In genomic region chr6:80543598-80544181, GRCh38 we compare ENCODE assay signal across 13 cellular contexts.
DNase-seq lines count a peak whose midpoint lies in the region; ATAC-seq, FAIRE-seq and TF ChIP-seq lines count a peak whose summit lies in the region.
"Had no signal": no experiment of that assay in that cellular context is flagged by ENCODE, and none has a peak within 500 bp of the region (broad histone marks: within the 10 kb centered on the region; RNA-seq: fewer than 3 reads in every experiment).

No MANE protein-coding gene starts in this region.

- H3K79me2 ChIP-seq in fibroblast of lung (ENCODE audit: control insufficient read depth, insufficient read depth, low read length): no peaks in the 10 kb centered on the region

- no peaks in the 10 kb centered on the region for H3K9me3 ChIP-seq in HEK293 (ENCODE audit: control insufficient read depth, insufficient read depth, low read depth, low read length)
- no peaks in the 10 kb centered on the region for H3K9me3 ChIP-seq in fibroblast of lung (ENCODE audit: control insufficient read depth, insufficient read depth, low read depth, low read length)
- no peaks in the 10 kb centered on the region for H3K9me3 ChIP-seq in skeletal muscle satellite cell (replicated peaks; ENCODE audit: low read length)
- H3K9me3 ChIP-seq: HAP-1 had no signal

- no peak overlapping the region for H3K4me3 ChIP-seq in HEK293 (ENCODE audit: low read depth, low read length)
- no peak overlapping the region for H3K4me3 ChIP-seq in fibroblast of lung (replicated peaks in 1 of 4; ENCODE audit: control extremely low read depth in 1 of 4, insufficient read depth in 1 of 4, low read depth in 3 of 4, low read length in 4 of 4)
- H3K4me3 ChIP-seq in skeletal muscle satellite cell (ENCODE audit: low read length): peak overlapping the region; percentile 1
- H3K4me3 ChIP-seq: HAP-1 had no signal

- no peak overlapping the region for H2AFZ ChIP-seq in fibroblast of lung (ENCODE audit: low read length)

- H3K27ac ChIP-seq in HEK293 (ENCODE audit: extremely low read depth, low read depth, low read length): no peak overlapping the region
- H3K27ac ChIP-seq in fibroblast of lung (ENCODE audit: insufficient read depth, low read length): no peak overlapping the region

- H3K9ac ChIP-seq in fibroblast of lung (ENCODE audit: insufficient read depth, low read length) (no peak overlapping the region), skeletal muscle satellite cell (ENCODE audit: low read depth, low read length) (peak overlapping the region; percentile 62)

- POLR2A ChIA-PET in HEK293 (lab: Yijun Ruan, JAX): no interaction called here

- peak; percentile 87 for DNase-seq in RCC 7860 (ENCODE audit: low spot score)
- DNase-seq in fibroblast of lung (ENCODE audit: low read depth in 2 of 2): peak; percentile 39 to 93
- no peak for DNase-seq in ureter (ENCODE audit: low spot score)
- no peak for DNase-seq in midbrain (lab: John Stamatoyannopoulos, UW)
- DNase-seq: activated CD8-positive, alpha-beta memory T cell treated with anti-CD3 and anti-CD28 coated beads, Interleukin-2, amount 50 U/mL, for 48 hours; DND-41; natural killer cell; NCI-H2227 treated with DMSO at 0.1 percent for 48 hours; stimulated activated CD4-positive, alpha-beta T cell treated with anti-CD3 and anti-CD28 coated beads, Interleukin-4, amount 100 ng/mL, for 24 hours had no signal

- no peaks in the 10 kb centered on the region for H3K4me1 ChIP-seq in HEK293 (ENCODE audit: control insufficient read depth, insufficient read depth, low read length)
- peaks cover 8% of the 10 kb centered on the region for H3K4me1 ChIP-seq in fibroblast of lung (ENCODE audit: control insufficient read depth, extremely low read depth, insufficient read depth, low read length)
- peaks cover 89% of the 10 kb centered on the region for H3K4me1 ChIP-seq in skeletal muscle satellite cell (ENCODE audit: control insufficient read depth, insufficient read depth, low read length)
- H3K4me1 ChIP-seq: HAP-1 had no signal

- no peaks in the 10 kb centered on the region for H4K20me1 ChIP-seq in fibroblast of lung (ENCODE audit: control insufficient read depth, extremely low read depth, insufficient read depth, low read length)

- H3K36me3 ChIP-seq in HEK293 (ENCODE audit: control insufficient read depth in 2 of 2, insufficient read depth in 1 of 2, low read length in 2 of 2) (no peaks in the 10 kb centered on the region), fibroblast of lung (ENCODE audit: control insufficient read depth, insufficient read depth, low read length) (no peaks in the 10 kb centered on the region), skeletal muscle satellite cell (ENCODE audit: insufficient read depth, low read length) (no peaks in the 10 kb centered on the region)
- H3K36me3 ChIP-seq: HAP-1 had no signal

- FAIRE-seq in RCC 7860 (lab: Jason Lieb, UNC): peak; percentile 83

- CTCF ChIA-PET in HEK293 (lab: Yijun Ruan, JAX): interaction anchor here (0.5 to 1.0 kb wide), 2 partner anchors 76 to 1593 kb away, joined by 3 read pairs; no protein-coding TSS in a partner anchor

- no peak for ATAC-seq in GM19351 (IDR thresholded peaks at IDR 0.05; ENCODE audit: unreplicated experiment)
- ATAC-seq: natural killer cell had no signal

- no peak overlapping the region for H3K4me2 ChIP-seq in fibroblast of lung (ENCODE audit: extremely low read depth, insufficient read depth, low read length)
- H3K4me2 ChIP-seq in skeletal muscle satellite cell (ENCODE audit: low read length): peak overlapping the region; percentile 26

- H3K27me3 ChIP-seq in fibroblast of lung (ENCODE audit: control insufficient read depth, insufficient read depth, low read length) (no peaks in the 10 kb centered on the region), skeletal muscle satellite cell (ENCODE audit: control insufficient read depth, insufficient read depth, low read length) (no peaks in the 10 kb centered on the region)

- no peak for TF ChIP-seq CTCF in HEK293 (tag by site-specific recombination; IDR thresholded peaks at IDR 0.05)
- TF ChIP-seq CTCF in fibroblast of lung (conservative IDR thresholded peaks at IDR 0.05 in 1 of 2, IDR thresholded peaks at IDR 0.05 in 1 of 2; ENCODE audit: low read depth in 1 of 2, low read length in 2 of 2): peak in 1 of 2 donors; percentile 3

TF ChIP-seq in HEK293, 187 proteins besides CTCF, POLR2A, EP300 and RAD21:
- TF ChIP-seq ZNF645 (tag by site-specific recombination; IDR thresholded peaks at IDR 0.05) (no peak), ZNF555 (tag by site-specific recombination; conservative IDR thresholded peaks at IDR 0.05) (no peak), SCRT2 (tag by site-specific recombination; IDR thresholded peaks at IDR 0.05) (no peak), MEIS1 (CRISPR knock-in tag; IDR thresholded peaks at IDR 0.05; ENCODE audit: borderline replicate concordance) (peak; percentile 73; the same call in 1 of the 2 replicates), ZNF544 (tag by site-specific recombination; IDR thresholded peaks at IDR 0.05) (no peak), PRDM4 (tag by site-specific recombination; IDR thresholded peaks at IDR 0.05) (no peak)
TF ChIP-seq in HEK293: peak in this region for 1.

Comparison
In these comparisons a context has a peak if more than half of its experiments do, and no peak if none do; other contexts are left out.
1. DNase-seq: peak in RCC 7860 (single experiment) and fibroblast of lung (2 of 2); none in ureter (single experiment) and midbrain (single experiment).